In the genomic region with DNA sequence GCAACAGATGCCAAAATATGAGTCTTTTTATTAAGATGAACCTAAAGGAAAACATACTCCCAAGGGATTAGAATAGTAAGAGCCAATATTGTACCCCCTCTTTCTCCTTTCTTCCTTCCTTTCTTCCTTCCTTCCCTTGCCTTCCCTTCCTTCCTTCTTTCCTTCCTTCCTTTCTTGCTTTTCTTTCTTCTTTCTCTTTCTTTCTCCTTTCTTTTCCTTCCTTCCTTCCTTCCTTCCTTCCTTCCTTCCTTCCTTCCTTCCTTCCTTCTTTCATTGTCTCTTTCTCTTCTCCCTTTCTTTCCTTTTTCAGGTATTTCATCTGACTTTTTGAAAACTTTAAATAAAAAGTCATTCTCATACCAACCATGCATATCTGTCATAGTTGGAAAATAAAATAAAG, we compare ENCODE assay signal across 34 cellular contexts.
"Had no signal": no experiment of that assay in that cellular context is flagged by ENCODE, and none has a peak within 500 bp of the region (broad histone marks: within the 10 kb centered on the region; RNA-seq: fewer than 3 reads in every experiment).

No MANE protein-coding gene starts in this region.

- H3K4me1 ChIP-seq: adrenal gland, ascending aorta, body of pancreas, breast epithelium had no signal

- H3K9me3 ChIP-seq: adrenal gland, ascending aorta, body of pancreas, breast epithelium had no signal

- H3K27ac ChIP-seq: adrenal gland, ascending aorta, body of pancreas, brain microvascular endothelial cell, breast epithelium, cardiac muscle cell had no signal

- H3K36me3 ChIP-seq: adrenal gland, ascending aorta, brain microvascular endothelial cell, breast epithelium, cardiac muscle cell had no signal

- H3K27me3 ChIP-seq: adrenal gland, ascending aorta, body of pancreas, brain microvascular endothelial cell, breast epithelium, cardiac muscle cell had no signal

- DNase-seq: activated effector memory CD4-positive, alpha-beta T cell treated with anti-CD3 and anti-CD28 coated beads, Interleukin-2, amount 50 U/mL, for 16 hours; activated effector memory CD4-positive, alpha-beta T cell treated with Interleukin-2 at 50 U/mL for 16 hours; activated gamma-delta T cell; activated gamma-delta T cell treated with Interleukin-2 at 50 U/mL for 16 hours; activated naive CD4-positive, alpha-beta T cell; activated naive CD4-positive, alpha-beta T cell treated with anti-CD3 and anti-CD28 coated beads for 36 hours; activated naive CD4-positive, alpha-beta T cell treated with anti-CD3 and anti-CD28 coated beads, Interleukin-2, amount 10 ng/mL, durations not matched to agents 7 days and 5 days; activated naive CD4-positive, alpha-beta T cell treated with anti-CD3 and anti-CD28 coated beads, Interleukin-2, amount 50 U/mL, for 16 hours; activated naive CD4-positive, alpha-beta T cell treated with Interleukin-2 at 50 U/mL for 16 hours; activated naive CD8-positive, alpha-beta T cell treated with anti-CD3 and anti-CD28 coated beads for 36 hours; activated naive CD8-positive, alpha-beta T cell treated with anti-CD3 and anti-CD28 coated beads, Interleukin-2, amount 10 ng/mL, durations not matched to agents 7 days and 5 days; activated naive CD8-positive, alpha-beta T cell treated with anti-CD3 and anti-CD28 coated beads, Interleukin-2, amount 50 U/mL, for 24 hours; activated T-cell treated with anti-CD3 and anti-CD28 coated beads, Interleukin-2, amount 50 U/mL, for 1 hour; activated T-cell treated with anti-CD3 and anti-CD28 coated beads, Interleukin-2, amount 50 U/mL, for 24 hours; activated T-cell treated with anti-CD3 and anti-CD28 coated beads, Interleukin-2, amount 50 U/mL, for 4 hours; activated T-cell treated with anti-CD3 and anti-CD28 coated beads, Interleukin-2, amount 50 U/mL, for 48 hours; activated T-cell treated with anti-CD3 and anti-CD28 coated beads, Interleukin-2, amount 50 U/mL, for 72 hours; adrenal gland; amniotic stem cell; amygdala; anterior cingulate cortex; aorta; body of pancreas; brain microvascular endothelial cell; caudate nucleus; central memory CD4-positive, alpha-beta T cell; cerebellar nuclear complex had no signal

- FAIRE-seq: astrocyte, bronchial epithelial cell had no signal

- ATAC-seq: activated naive CD4-positive, alpha-beta T cell treated with anti-CD3 and anti-CD28 coated beads, Interleukin-2, amount 50 U/mL, for 72 hours; activated naive CD8-positive, alpha-beta T cell treated with anti-CD3 and anti-CD28 coated beads, Interleukin-2, amount 50 U/mL, for 24 hours; activated T-cell treated with anti-CD3 and anti-CD28 coated beads, Interleukin-2, amount 50 U/mL, for 4 hours; activated T-cell treated with anti-CD3 and anti-CD28 coated beads, Interleukin-2, amount 50 U/mL, for 72 hours; activated T-helper 17 cell treated with anti-CD3 and anti-CD28 coated beads, Interleukin-2, amount 50 U/mL, for 72 hours; body of pancreas had no signal

- H3K4me3 ChIP-seq: adrenal gland, ascending aorta, body of pancreas, breast epithelium, cardiac muscle cell had no signal
